Comparison of ENCODE assay signal across 1 cellular context in genomic region chr7:101066141-101066857, GRCh38.
TF ChIP-seq lines count a peak whose summit lies in the region.

No MANE protein-coding gene starts in this region.

TF ChIP-seq in HEK293, 187 proteins besides CTCF, POLR2A, EP300 and RAD21 (continued from another document):
- TF ChIP-seq OSR2 (tag by site-specific recombination; IDR thresholded peaks at IDR 0.05), result peak; percentile 79
- peak; percentile 68; the same call in 1 of the 2 replicates for TF ChIP-seq SCRT1 (tag by site-specific recombination; IDR thresholded peaks at IDR 0.05; ENCODE audit: borderline replicate concordance)
- peak; percentile 49 for TF ChIP-seq GLIS2 (tag by site-specific recombination; IDR thresholded peaks at IDR 0.05)
- TF ChIP-seq ZXDB (tag by site-specific recombination; IDR thresholded peaks at IDR 0.05), result no peak
- peak; percentile 14; the same call in 1 of the 2 replicates for TF ChIP-seq FEZF1 (tag by site-specific recombination; IDR thresholded peaks at IDR 0.05)
- TF ChIP-seq ZBTB20 (tag by site-specific recombination; IDR thresholded peaks at IDR 0.05), result peak; percentile 72; the same call in 1 of the 2 replicates
- TF ChIP-seq ZFP3 (tag by site-specific recombination; IDR thresholded peaks at IDR 0.05; ENCODE audit: low read depth), result peak; percentile 56; the same call in 1 of the 2 replicates
- TF ChIP-seq ZBTB48 (tag by site-specific recombination; IDR thresholded peaks at IDR 0.05), result peak; percentile 61; the same call in 1 of the 2 replicates
- no peak for TF ChIP-seq ZNF645 (tag by site-specific recombination; IDR thresholded peaks at IDR 0.05)
- TF ChIP-seq PRDM10 (tag by site-specific recombination; IDR thresholded peaks at IDR 0.05), result peak; percentile 79
- TF ChIP-seq ZNF274 (IDR thresholded peaks at IDR 0.05; ENCODE audit: low read length), result no peak
- TF ChIP-seq ZNF274 (tag by site-specific recombination; IDR thresholded peaks at IDR 0.05; ENCODE audit: borderline replicate concordance), result no peak
- TF ChIP-seq WT1 (tag by site-specific recombination; IDR thresholded peaks at IDR 0.05), result peak; percentile 56
- no peak for TF ChIP-seq ZNF223 (tag by site-specific recombination; IDR thresholded peaks at IDR 0.05)
- TF ChIP-seq ZBTB44 (tag by site-specific recombination; IDR thresholded peaks at IDR 0.05), result 0 out of 2 replicates have a peak, but pooled peaks have one; percentile 3
- peak; percentile 89 for TF ChIP-seq ZIC2 (tag by site-specific recombination; IDR thresholded peaks at IDR 0.05)
- peak; percentile 62; the same call in 1 of the 2 replicates for TF ChIP-seq ZNF2 (tag by site-specific recombination; IDR thresholded peaks at IDR 0.05)
- peak; percentile 62 for TF ChIP-seq ZBTB17 (tag by site-specific recombination; IDR thresholded peaks at IDR 0.05)
- TF ChIP-seq ZBTB49 (tag by site-specific recombination; IDR thresholded peaks at IDR 0.05; ENCODE audit: low read depth), result no peak
- TF ChIP-seq PRDM1 (tag by site-specific recombination; IDR thresholded peaks at IDR 0.05), result peak; percentile 54
- peak; percentile 68 for TF ChIP-seq PATZ1 (tag by site-specific recombination; IDR thresholded peaks at IDR 0.05)
- TF ChIP-seq ZNF18 (tag by site-specific recombination; IDR thresholded peaks at IDR 0.05), result peak; percentile 95
- TF ChIP-seq ZNF843 (tag by site-specific recombination; IDR thresholded peaks at IDR 0.05), result peak; percentile 56; the same call in 1 of the 2 replicates
- TF ChIP-seq IKZF3 (tag by site-specific recombination; IDR thresholded peaks at IDR 0.05), result peak; percentile 48; the same call in 1 of the 2 replicates
